Comparison of ENCODE assay signal across 8 cellular contexts in genomic region chr5:146446861-146447733, GRCh38. TPM values are rescaled to one million over a fixed set of nuclear protein-coding genes. Genes with fewer than 3 reads are reported as not detected.
A peak's percentile ranks its signal among the peaks of the same experiment; 100 is the strongest.
DNase-seq lines count a peak whose midpoint lies in the region; ATAC-seq and TF ChIP-seq lines count a peak whose summit lies in the region.

TCERG1 (plus strand) TSS chr5:146447333; CDS start chr5:146447350, 17 bp downstream.

- H3K9me3 ChIP-seq in mammary epithelial cell (replicated peaks; ENCODE audit: insufficient read depth, low read length) (no peaks in the 10 kb centered on the region), smooth muscle cell (replicated peaks; ENCODE audit: low read depth) (no peaks in the 10 kb centered on the region)

- no peaks in the 10 kb centered on the region for H3K27me3 ChIP-seq in ACC112 (ENCODE audit: insufficient read depth, low read length)
- no peaks in the 10 kb centered on the region for H3K27me3 ChIP-seq in mammary epithelial cell (ENCODE audit: insufficient read depth, low read length)
- H3K27me3 ChIP-seq in smooth muscle cell (ENCODE audit: low read depth) = no peaks in the 10 kb centered on the region

- H2AFZ ChIP-seq in ACC112 (ENCODE audit: low read length, unreplicated experiment) = peak within 1 kb of the TSS; percentile 91
- peak within 1 kb of the TSS; percentile 97 for H2AFZ ChIP-seq in mammary epithelial cell (ENCODE audit: low read depth, low read length)
- H2AFZ ChIP-seq in smooth muscle cell (ENCODE audit: low read depth) = peak within 1 kb of the TSS; percentile 83

- H3K4me2 ChIP-seq in mammary epithelial cell (ENCODE audit: insufficient read depth, low read depth, low read length) (peak within 1 kb of the TSS; percentile 93), smooth muscle cell (peak within 1 kb of the TSS; percentile 87)

- TF ChIP-seq CTCF in VCaP (conservative IDR thresholded peaks at IDR 0.05) (peak; percentile 73), mammary epithelial cell (conservative IDR thresholded peaks at IDR 0.05 in 1 of 2, IDR thresholded peaks at IDR 0.05 in 1 of 2; ENCODE audit: extremely low read depth in 1 of 2, insufficient read depth in 1 of 2, low read depth in 1 of 2, low read length in 2 of 2) (peak; percentile 53 to 66), smooth muscle cell (IDR thresholded peaks at IDR 0.05; ENCODE audit: borderline replicate concordance, insufficient read depth, poor library complexity, severe bottlenecking) (peak; percentile 64)

- WGBS in mammary epithelial cell (ENCODE audit: low coverage, missing lambda C conversion rate) = under 1% methylated on average over 36 of the region's 68 CpGs
- under 1% methylated on average over 54 of the region's 68 CpGs for WGBS in smooth muscle cell (ENCODE audit: low lambda C conversion rate)

- CTCF ChIA-PET in mammary epithelial cell (lab: Charles Lee; ENCODE audit: low non-redundant PET) = interaction anchor here (0.6 kb wide), 5 partner anchors 500 to 1776 kb away, joined by 3 to 4 read pairs (median 4); no protein-coding TSS in a partner anchor

- peak; percentile 97 for ATAC-seq in GM18867 (IDR thresholded peaks at IDR 0.05; ENCODE audit: unreplicated experiment)
- peak; percentile 94 for ATAC-seq in HG03108 (IDR thresholded peaks at IDR 0.05; ENCODE audit: unreplicated experiment)

- H3K4me1 ChIP-seq in ACC112 (ENCODE audit: control insufficient read depth, insufficient read depth, low read length, unreplicated experiment) = peaks cover 17% of the 10 kb centered on the region
- H3K4me1 ChIP-seq in mammary epithelial cell (ENCODE audit: insufficient read depth, low read length) = peaks cover 16% of the 10 kb centered on the region
- H3K4me1 ChIP-seq in smooth muscle cell (ENCODE audit: low read depth) = peaks cover 9% of the 10 kb centered on the region

- H3K4me3 ChIP-seq in ACC112 (ENCODE audit: low read depth, low read length) = peak within 1 kb of the TSS; percentile 94
- peak within 1 kb of the TSS; percentile 72 to 97 (median 76) for H3K4me3 ChIP-seq in mammary epithelial cell (replicated peaks in 1 of 3; ENCODE audit: insufficient read depth in 1 of 3, low read depth in 2 of 3, low read length in 3 of 3)
- H3K4me3 ChIP-seq in smooth muscle cell = peak within 1 kb of the TSS; percentile 76

- BruUV-seq in mammary epithelial cell (replicated peaks; lab: Mats Ljungman, UMichigan) = no TSS peak

- peaks cover 49% of the 10 kb centered on the region for H3K79me2 ChIP-seq in ACC112 (ENCODE audit: control insufficient read depth, insufficient read depth, low read length, unreplicated experiment)
- H3K79me2 ChIP-seq in mammary epithelial cell (ENCODE audit: insufficient read depth, low read length) = peaks cover 51% of the 10 kb centered on the region
- H3K79me2 ChIP-seq in smooth muscle cell (ENCODE audit: low read depth) = peaks cover 47% of the 10 kb centered on the region

- H3K27ac ChIP-seq in ACC112 (ENCODE audit: low read depth, low read length) (peak within 1 kb of the TSS; percentile 80), VCaP (peak within 1 kb of the TSS; percentile 90), mammary epithelial cell (ENCODE audit: insufficient read depth, low read depth, low read length) (peak within 1 kb of the TSS; percentile 99), smooth muscle cell (ENCODE audit: low read depth) (peak within 1 kb of the TSS; percentile 85)

- DNase-seq in NCI-H2196 (lab: John Stamatoyannopoulos, UW; ENCODE audit: unreplicated experiment) (peak; percentile 99), mammary epithelial cell (peak; percentile 100), iPS-NIHi11 (ENCODE audit: low spot score) (peak; percentile 87), smooth muscle cell (lab: John Stamatoyannopoulos, UW; ENCODE audit: unreplicated experiment) (peak; percentile 84)

- dilution Hi-C loops in mammary epithelial cell (cut with HindIII; ENCODE audit: low sequenced_read_pairs) = no loop called here

- H4K20me1 ChIP-seq in mammary epithelial cell (ENCODE audit: insufficient read depth, low read length) (peaks cover 10% of the 10 kb centered on the region), smooth muscle cell (ENCODE audit: low read depth) (peaks cover 40% of the 10 kb centered on the region)

- H3K36me3 ChIP-seq in ACC112 (ENCODE audit: insufficient read depth, low read length) (no peaks in the 10 kb centered on the region), mammary epithelial cell (ENCODE audit: insufficient read depth, low read length) (no peaks in the 10 kb centered on the region), smooth muscle cell (ENCODE audit: low read depth) (no peaks in the 10 kb centered on the region)

- intact Hi-C loops in mammary epithelial cell (cut with micrococcal nuclease) = no loop called here

- in situ Hi-C loops in mammary epithelial cell (cut with MboI; ENCODE audit: low sequenced_read_pairs in 2 of 2) = no loop called here

- H3F3A ChIP-seq in smooth muscle cell (ENCODE audit: low read depth) = no peaks in the 10 kb centered on the region

- peak within 1 kb of the TSS; percentile 99 for H3K9ac ChIP-seq in mammary epithelial cell (ENCODE audit: insufficient read depth, low read length)
- peak within 1 kb of the TSS; percentile 96 for H3K9ac ChIP-seq in smooth muscle cell (ENCODE audit: low read depth)

RNA-seq across cellular contexts. Expression of gene TCERG1, which starts in this region (rescaled TPM):
- 10 to 100 TPM; 53.8 to 78.0 TPM for total RNA-seq in mammary epithelial cell
- 54.0 TPM for polyA plus RNA-seq in mammary epithelial cell
- polyA minus RNA-seq in mammary epithelial cell = 81.1 TPM
- total RNA-seq in smooth muscle cell = 72.0 and 87.5 TPM in 2 replicates
- polyA plus RNA-seq in smooth muscle cell = 48.8 and 64.1 TPM in 2 replicates

Comparison
In these comparisons a context has a peak if more than half of its experiments do, and no peak if none do; other contexts are left out.
1. Peak in every context shown above with its lines: DNase-seq, ATAC-seq, H3K4me3 ChIP-seq and H3K27ac ChIP-seq.